ENCODE assay signal across 1 cellular context in genomic region chr1:160205242-160205973, GRCh38.
TF ChIP-seq lines count a peak whose summit lies in the region.

PEA15 (plus strand) TSS chr1:160205384; CDS start chr1:160211545, 6,161 bp downstream.

TF ChIP-seq in K562, 482 proteins besides CTCF, POLR2A, EP300 and RAD21 (continued from another document and continues in another):
- no peak for TF ChIP-seq SFPQ (IDR thresholded peaks at IDR 0.05; ENCODE audit: low read depth, low read length)
- no peak for TF ChIP-seq SMAD2 (IDR thresholded peaks at IDR 0.05; ENCODE audit: low read depth, low read length)
- peak; percentile 83 for TF ChIP-seq POLR2G (IDR thresholded peaks at IDR 0.05; ENCODE audit: low read depth, low read length)
- TF ChIP-seq ETV5 (CRISPR knock-in tag; IDR thresholded peaks at IDR 0.05; ENCODE audit: low read depth), result no peak
- no peak for TF ChIP-seq PML (IDR thresholded peaks at IDR 0.05; ENCODE audit: low read length)
- TF ChIP-seq MLX (CRISPR knock-in tag; conservative IDR thresholded peaks at IDR 0.05), result no peak
- TF ChIP-seq ZNF133 (CRISPR knock-in tag; IDR thresholded peaks at IDR 0.05), result no peak
- no peak for TF ChIP-seq PATZ1 (CRISPR knock-in tag; IDR thresholded peaks at IDR 0.05; ENCODE audit: borderline replicate concordance)
- no peak for TF ChIP-seq POLR3A (IDR thresholded peaks at IDR 0.05; ENCODE audit: borderline replicate concordance, extremely low read depth, insufficient read depth, insufficient read length)
- TF ChIP-seq ZBTB1 (CRISPR knock-in tag; IDR thresholded peaks at IDR 0.05; ENCODE audit: borderline replicate concordance, low read depth), result no peak
- no peak for TF ChIP-seq ZNF175 (CRISPR knock-in tag; IDR thresholded peaks at IDR 0.05; ENCODE audit: low read depth)
- no peak for TF ChIP-seq SPI1 (IDR thresholded peaks at IDR 0.05; ENCODE audit: borderline replicate concordance, low read depth, low read length)
- TF ChIP-seq SIRT6 (IDR thresholded peaks at IDR 0.05; ENCODE audit: low read depth, low read length), result no peak
- TF ChIP-seq EZH2 (IDR thresholded peaks at IDR 0.05; ENCODE audit: borderline replicate concordance, low read depth, low read length), result no peak
- no peak for TF ChIP-seq NCOA6 (IDR thresholded peaks at IDR 0.05)
- TF ChIP-seq FOXJ3 (CRISPR knock-in tag; IDR thresholded peaks at IDR 0.05), result no peak
- TF ChIP-seq ETV6 (IDR thresholded peaks at IDR 0.05; ENCODE audit: borderline replicate concordance in 1 of 2, low read depth in 2 of 2, low read length in 1 of 2), result no peak
- TF ChIP-seq ETV6 (CRISPR knock-in tag; IDR thresholded peaks at IDR 0.05; ENCODE audit: borderline replicate concordance), result no peak
- peak; percentile 68 for TF ChIP-seq SMAD4 (CRISPR knock-in tag; conservative IDR thresholded peaks at IDR 0.05)
- 0 out of 2 replicates have a peak, but pooled peaks have one; percentile 23 for TF ChIP-seq ZNF431 (CRISPR knock-in tag; IDR thresholded peaks at IDR 0.05)
- no peak for TF ChIP-seq CREB3L1 (IDR thresholded peaks at IDR 0.05; ENCODE audit: borderline replicate concordance, low read depth)
- TF ChIP-seq ZNF232 (CRISPR knock-in tag; IDR thresholded peaks at IDR 0.05), result no peak
- no peak for TF ChIP-seq CBX3 (IDR thresholded peaks at IDR 0.05; ENCODE audit: borderline replicate concordance in 1 of 2, low read length in 2 of 2)
- TF ChIP-seq PHTF2 (CRISPR knock-in tag; IDR thresholded peaks at IDR 0.05), result no peak
- no peak for TF ChIP-seq PCBP1 (IDR thresholded peaks at IDR 0.05; ENCODE audit: low read depth, low read length, poor library complexity, severe bottlenecking)
- TF ChIP-seq ZBTB11 (CRISPR knock-in tag; IDR thresholded peaks at IDR 0.05), result peak in 1 of 3 experiments; percentile 74; a peak in 2 of 6 replicates
- no peak for TF ChIP-seq TAL1 (IDR thresholded peaks at IDR 0.05)
- no peak for TF ChIP-seq ILK (tag; IDR thresholded peaks at IDR 0.05; ENCODE audit: borderline replicate concordance, low read depth)
- TF ChIP-seq RBM25 (IDR thresholded peaks at IDR 0.05; ENCODE audit: low read depth, low read length, severe bottlenecking), result no peak
- TF ChIP-seq NFE2 (IDR thresholded peaks at IDR 0.05; ENCODE audit: low read depth), result no peak
- no peak for TF ChIP-seq SOX6 (IDR thresholded peaks at IDR 0.05)
- TF ChIP-seq ETS1 (conservative IDR thresholded peaks at IDR 0.05; ENCODE audit: control insufficient read depth, low read depth, low read length), result peak; percentile 24
- TF ChIP-seq CBX2 (IDR thresholded peaks at IDR 0.05; ENCODE audit: insufficient read depth, low read length, poor library complexity, severe bottlenecking), result no peak
- TF ChIP-seq POLR2AphosphoS5 (IDR thresholded peaks at IDR 0.05; ENCODE audit: control insufficient read depth, insufficient read depth, low read depth, low read length), result no peak
- TF ChIP-seq STAT5A (IDR thresholded peaks at IDR 0.05; ENCODE audit: borderline replicate concordance, low read length), result no peak
- no peak for TF ChIP-seq TEAD4 (IDR thresholded peaks at IDR 0.05; ENCODE audit: low read length)
- TF ChIP-seq TEAD4 (CRISPR knock-in tag; IDR thresholded peaks at IDR 0.05; ENCODE audit: borderline replicate concordance), result no peak
- no peak for TF ChIP-seq ZBTB26 (CRISPR knock-in tag; IDR thresholded peaks at IDR 0.05)
- no peak for TF ChIP-seq LCOR (CRISPR knock-in tag; IDR thresholded peaks at IDR 0.05)
- no peak for TF ChIP-seq RBM17 (IDR thresholded peaks at IDR 0.05; ENCODE audit: borderline replicate concordance, low read depth, low read length)
- TF ChIP-seq CLOCK (CRISPR knock-in tag; IDR thresholded peaks at IDR 0.05; ENCODE audit: borderline replicate concordance), result no peak
- no peak for TF ChIP-seq ZC3H8 (IDR thresholded peaks at IDR 0.05)
- no peak for TF ChIP-seq ZNF23 (CRISPR knock-in tag; IDR thresholded peaks at IDR 0.05)
- no peak for TF ChIP-seq BDP1 (IDR thresholded peaks at IDR 0.05; ENCODE audit: insufficient read depth, insufficient read length)
- TF ChIP-seq FOXM1 (IDR thresholded peaks at IDR 0.05; ENCODE audit: low read depth), result no peak
- no peak; the same call in 1 of the 2 replicates for TF ChIP-seq FOXM1 (CRISPR knock-in tag; IDR thresholded peaks at IDR 0.05; ENCODE audit: low read depth)
- TF ChIP-seq MCM7 (IDR thresholded peaks at IDR 0.05), result no peak
- peak; percentile 39; the same call in 1 of the 2 replicates for TF ChIP-seq ELF2 (CRISPR knock-in tag; IDR thresholded peaks at IDR 0.05)
- TF ChIP-seq PHB2 (IDR thresholded peaks at IDR 0.05; ENCODE audit: low read depth), result no peak
- TF ChIP-seq ELK3 (CRISPR knock-in tag; IDR thresholded peaks at IDR 0.05), result no peak
- TF ChIP-seq ZSCAN29 (IDR thresholded peaks at IDR 0.05), result no peak
- no peak for TF ChIP-seq FOXO4 (CRISPR knock-in tag; IDR thresholded peaks at IDR 0.05)
- TF ChIP-seq ARNT (IDR thresholded peaks at IDR 0.05), result no peak
